In the genomic region with DNA sequence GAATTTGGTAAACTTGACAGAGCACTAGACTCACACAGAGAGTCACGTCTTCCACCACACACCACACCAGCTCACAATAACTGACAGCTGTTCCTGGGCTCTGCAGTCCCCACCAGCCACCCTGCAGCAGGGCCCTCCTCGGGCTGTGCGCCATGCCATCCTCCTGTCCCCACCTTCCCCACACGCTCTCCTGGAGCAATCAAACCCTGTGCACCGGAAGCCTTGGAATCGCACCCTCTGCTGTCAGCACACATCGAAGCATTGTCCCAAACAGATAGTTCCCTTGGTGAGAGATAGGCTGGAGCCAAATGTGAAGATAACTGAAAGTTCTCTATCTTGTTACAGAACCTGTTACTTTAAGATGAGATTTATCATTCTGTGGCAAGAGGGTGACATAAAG, we compare ENCODE assay signal across 1 cellular context.
TF ChIP-seq lines count a peak whose summit lies in the region.

No MANE protein-coding gene starts in this region.

TF ChIP-seq in K562, 482 proteins besides CTCF, POLR2A, EP300 and RAD21 (continued from another document):
- TF ChIP-seq, protein P1, sequence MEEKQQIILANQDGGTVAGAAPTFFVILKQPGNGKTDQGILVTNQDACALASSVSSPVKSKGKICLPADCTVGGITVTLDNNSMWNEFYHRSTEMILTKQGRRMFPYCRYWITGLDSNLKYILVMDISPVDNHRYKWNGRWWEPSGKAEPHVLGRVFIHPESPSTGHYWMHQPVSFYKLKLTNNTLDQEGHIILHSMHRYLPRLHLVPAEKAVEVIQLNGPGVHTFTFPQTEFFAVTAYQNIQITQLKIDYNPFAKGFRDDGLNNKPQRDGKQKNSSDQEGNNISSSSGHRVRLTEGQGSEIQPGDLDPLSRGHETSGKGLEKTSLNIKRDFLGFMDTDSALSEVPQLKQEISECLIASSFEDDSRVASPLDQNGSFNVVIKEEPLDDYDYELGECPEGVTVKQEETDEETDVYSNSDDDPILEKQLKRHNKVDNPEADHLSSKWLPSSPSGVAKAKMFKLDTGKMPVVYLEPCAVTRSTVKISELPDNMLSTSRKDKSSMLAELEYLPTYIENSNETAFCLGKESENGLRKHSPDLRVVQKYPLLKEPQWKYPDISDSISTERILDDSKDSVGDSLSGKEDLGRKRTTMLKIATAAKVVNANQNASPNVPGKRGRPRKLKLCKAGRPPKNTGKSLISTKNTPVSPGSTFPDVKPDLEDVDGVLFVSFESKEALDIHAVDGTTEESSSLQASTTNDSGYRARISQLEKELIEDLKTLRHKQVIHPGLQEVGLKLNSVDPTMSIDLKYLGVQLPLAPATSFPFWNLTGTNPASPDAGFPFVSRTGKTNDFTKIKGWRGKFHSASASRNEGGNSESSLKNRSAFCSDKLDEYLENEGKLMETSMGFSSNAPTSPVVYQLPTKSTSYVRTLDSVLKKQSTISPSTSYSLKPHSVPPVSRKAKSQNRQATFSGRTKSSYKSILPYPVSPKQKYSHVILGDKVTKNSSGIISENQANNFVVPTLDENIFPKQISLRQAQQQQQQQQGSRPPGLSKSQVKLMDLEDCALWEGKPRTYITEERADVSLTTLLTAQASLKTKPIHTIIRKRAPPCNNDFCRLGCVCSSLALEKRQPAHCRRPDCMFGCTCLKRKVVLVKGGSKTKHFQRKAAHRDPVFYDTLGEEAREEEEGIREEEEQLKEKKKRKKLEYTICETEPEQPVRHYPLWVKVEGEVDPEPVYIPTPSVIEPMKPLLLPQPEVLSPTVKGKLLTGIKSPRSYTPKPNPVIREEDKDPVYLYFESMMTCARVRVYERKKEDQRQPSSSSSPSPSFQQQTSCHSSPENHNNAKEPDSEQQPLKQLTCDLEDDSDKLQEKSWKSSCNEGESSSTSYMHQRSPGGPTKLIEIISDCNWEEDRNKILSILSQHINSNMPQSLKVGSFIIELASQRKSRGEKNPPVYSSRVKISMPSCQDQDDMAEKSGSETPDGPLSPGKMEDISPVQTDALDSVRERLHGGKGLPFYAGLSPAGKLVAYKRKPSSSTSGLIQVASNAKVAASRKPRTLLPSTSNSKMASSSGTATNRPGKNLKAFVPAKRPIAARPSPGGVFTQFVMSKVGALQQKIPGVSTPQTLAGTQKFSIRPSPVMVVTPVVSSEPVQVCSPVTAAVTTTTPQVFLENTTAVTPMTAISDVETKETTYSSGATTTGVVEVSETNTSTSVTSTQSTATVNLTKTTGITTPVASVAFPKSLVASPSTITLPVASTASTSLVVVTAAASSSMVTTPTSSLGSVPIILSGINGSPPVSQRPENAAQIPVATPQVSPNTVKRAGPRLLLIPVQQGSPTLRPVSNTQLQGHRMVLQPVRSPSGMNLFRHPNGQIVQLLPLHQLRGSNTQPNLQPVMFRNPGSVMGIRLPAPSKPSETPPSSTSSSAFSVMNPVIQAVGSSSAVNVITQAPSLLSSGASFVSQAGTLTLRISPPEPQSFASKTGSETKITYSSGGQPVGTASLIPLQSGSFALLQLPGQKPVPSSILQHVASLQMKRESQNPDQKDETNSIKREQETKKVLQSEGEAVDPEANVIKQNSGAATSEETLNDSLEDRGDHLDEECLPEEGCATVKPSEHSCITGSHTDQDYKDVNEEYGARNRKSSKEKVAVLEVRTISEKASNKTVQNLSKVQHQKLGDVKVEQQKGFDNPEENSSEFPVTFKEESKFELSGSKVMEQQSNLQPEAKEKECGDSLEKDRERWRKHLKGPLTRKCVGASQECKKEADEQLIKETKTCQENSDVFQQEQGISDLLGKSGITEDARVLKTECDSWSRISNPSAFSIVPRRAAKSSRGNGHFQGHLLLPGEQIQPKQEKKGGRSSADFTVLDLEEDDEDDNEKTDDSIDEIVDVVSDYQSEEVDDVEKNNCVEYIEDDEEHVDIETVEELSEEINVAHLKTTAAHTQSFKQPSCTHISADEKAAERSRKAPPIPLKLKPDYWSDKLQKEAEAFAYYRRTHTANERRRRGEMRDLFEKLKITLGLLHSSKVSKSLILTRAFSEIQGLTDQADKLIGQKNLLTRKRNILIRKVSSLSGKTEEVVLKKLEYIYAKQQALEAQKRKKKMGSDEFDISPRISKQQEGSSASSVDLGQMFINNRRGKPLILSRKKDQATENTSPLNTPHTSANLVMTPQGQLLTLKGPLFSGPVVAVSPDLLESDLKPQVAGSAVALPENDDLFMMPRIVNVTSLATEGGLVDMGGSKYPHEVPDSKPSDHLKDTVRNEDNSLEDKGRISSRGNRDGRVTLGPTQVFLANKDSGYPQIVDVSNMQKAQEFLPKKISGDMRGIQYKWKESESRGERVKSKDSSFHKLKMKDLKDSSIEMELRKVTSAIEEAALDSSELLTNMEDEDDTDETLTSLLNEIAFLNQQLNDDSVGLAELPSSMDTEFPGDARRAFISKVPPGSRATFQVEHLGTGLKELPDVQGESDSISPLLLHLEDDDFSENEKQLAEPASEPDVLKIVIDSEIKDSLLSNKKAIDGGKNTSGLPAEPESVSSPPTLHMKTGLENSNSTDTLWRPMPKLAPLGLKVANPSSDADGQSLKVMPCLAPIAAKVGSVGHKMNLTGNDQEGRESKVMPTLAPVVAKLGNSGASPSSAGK (IDR thresholded peaks at IDR 0.05), result no peak
- TF ChIP-seq MAZ (CRISPR knock-in tag; conservative IDR thresholded peaks at IDR 0.05 in 1 of 2, IDR thresholded peaks at IDR 0.05 in 1 of 2) (no peak), THRAP3 (IDR thresholded peaks at IDR 0.05; ENCODE audit: borderline replicate concordance) (no peak), RBM15 (IDR thresholded peaks at IDR 0.05; ENCODE audit: insufficient read depth, low read length) (no peak), RB1 (IDR thresholded peaks at IDR 0.05; ENCODE audit: low read depth) (no peak)
